In genomic region chr12:6312529-6313325, GRCh38 we compare ENCODE assay signal across 10 cellular contexts. TPM values are rescaled to one million over a fixed set of nuclear protein-coding genes. Genes with fewer than 3 reads are reported as not detected.
DNase-seq lines count a peak whose midpoint lies in the region; ATAC-seq and TF ChIP-seq lines count a peak whose summit lies in the region.
"Had no signal": no experiment of that assay in that cellular context is flagged by ENCODE, and none has a peak within 500 bp of the region (broad histone marks: within the 10 kb centered on the region; RNA-seq: fewer than 3 reads in every experiment).

No MANE protein-coding gene starts in this region.

- DNase-seq in DND-41, result no peak
- peak; percentile 87 for DNase-seq in LoVo (ENCODE audit: low spot score)
- peak; percentile 83 for DNase-seq in hepatocyte (ENCODE audit: low spot score)
- peak; percentile 61 to 80 for DNase-seq in upper lobe of left lung
- no peak for DNase-seq in NCI-H1105 treated with DMSO at 0.1 percent for 48 hours (lab: John Stamatoyannopoulos, UW)
- no peak for DNase-seq in OCI-M2 (lab: John Stamatoyannopoulos, UW; ENCODE audit: unreplicated experiment)
- DNase-seq in GM19238 (ENCODE audit: insufficient read length, low spot score), result no peak

- H3K79me2 ChIP-seq in DND-41 (ENCODE audit: insufficient read depth, low read length) (no peaks in the 10 kb centered on the region), hepatocyte (peaks cover 6% of the 10 kb centered on the region)

- H3K9ac ChIP-seq in DND-41 (ENCODE audit: low read depth, low read length), result no peak overlapping the region

- 74% methylated on average over 11 of the region's 11 CpGs for whole genome bisulfite sequencing in hepatocyte (ENCODE audit: low lambda C conversion rate, missing lambda C conversion rate)
- WGBS in upper lobe of left lung, 2 donors, result 68 to 73% methylated on average over 3 to 9 of the region's 11 CpGs

- H3K4me3 ChIP-seq in DND-41 (ENCODE audit: low read depth in 1 of 2, low read length in 2 of 2) (no peak overlapping the region), hepatocyte (no peak overlapping the region), upper lobe of left lung (no peak overlapping the region)
- H3K4me3 ChIP-seq: cardiac muscle cell had no signal

- 0 out of 3 replicates have a peak, but pooled peaks have one; percentile 23 for ATAC-seq in DND-41 (ENCODE audit: insufficient read depth, low read depth)
- peak; percentile 63 for ATAC-seq in GM19468 (IDR thresholded peaks at IDR 0.05; ENCODE audit: extremely low read depth, unreplicated experiment)
- peak; percentile 26 to 77 for ATAC-seq in upper lobe of left lung (ENCODE audit: low FRiP score in 2 of 2)

- H4K20me1 ChIP-seq in DND-41 (ENCODE audit: insufficient read depth, low read length) (no peaks in the 10 kb centered on the region), hepatocyte (ENCODE audit: insufficient read depth, poor library complexity, severe bottlenecking) (no peaks in the 10 kb centered on the region)

- H3K36me3 ChIP-seq in DND-41 (ENCODE audit: insufficient read depth, low read length), result no peaks in the 10 kb centered on the region
- H3K36me3 ChIP-seq in hepatocyte (replicated peaks; ENCODE audit: insufficient read depth, low read depth), result no peaks in the 10 kb centered on the region
- no peaks in the 10 kb centered on the region for H3K36me3 ChIP-seq in upper lobe of left lung
- H3K36me3 ChIP-seq: cardiac muscle cell had no signal

- H3K4me1 ChIP-seq in DND-41 (ENCODE audit: insufficient read depth, low read length) (no peaks in the 10 kb centered on the region), hepatocyte (ENCODE audit: insufficient read depth) (peaks cover 42% of the 10 kb centered on the region), upper lobe of left lung (peaks cover 15 to 32% (median 25%) of the 10 kb centered on the region in 4 donors)

- no peaks in the 10 kb centered on the region for H3K27me3 ChIP-seq in DND-41 (ENCODE audit: insufficient read depth, low read length, poor library complexity)
- H3K27me3 ChIP-seq in hepatocyte, result no peaks in the 10 kb centered on the region
- H3K27me3 ChIP-seq in upper lobe of left lung, result peaks cover 0 to 12% (median 5%) of the 10 kb centered on the region in 4 donors

- TF ChIP-seq EP300 in upper lobe of left lung (IDR thresholded peaks at IDR 0.05), result no peak

- TF ChIP-seq CTCF in DND-41 (IDR thresholded peaks at IDR 0.05; ENCODE audit: borderline replicate concordance, extremely low read depth, low read length, poor library complexity, severe bottlenecking) (no peak), hepatocyte (IDR thresholded peaks at IDR 0.05; ENCODE audit: poor library complexity) (no peak), upper lobe of left lung (IDR thresholded peaks at IDR 0.05) (no peak)

- no peak overlapping the region for H2AFZ ChIP-seq in DND-41 (ENCODE audit: low read depth, low read length)
- no peak overlapping the region for H2AFZ ChIP-seq in hepatocyte

- no peaks in the 10 kb centered on the region for H3K9me2 ChIP-seq in hepatocyte (replicated peaks; ENCODE audit: insufficient read depth)

- H3K4me2 ChIP-seq in DND-41 (ENCODE audit: insufficient read depth, low read length) (no peak overlapping the region), hepatocyte (peak overlapping the region; percentile 85)

- H3K9me3 ChIP-seq in DND-41 (ENCODE audit: insufficient read depth, low read length, severe bottlenecking), result no peaks in the 10 kb centered on the region
- H3K9me3 ChIP-seq in hepatocyte (ENCODE audit: low read depth), result no peaks in the 10 kb centered on the region
- H3K9me3 ChIP-seq in upper lobe of left lung, result no peaks in the 10 kb centered on the region

- TF ChIP-seq POLR2A in upper lobe of left lung (IDR thresholded peaks at IDR 0.05), result no peak

- no peak overlapping the region for H3K27ac ChIP-seq in DND-41 (ENCODE audit: low read length)
- peak overlapping the region; percentile 100 for H3K27ac ChIP-seq in hepatocyte
- peak overlapping the region; percentile 46 to 74 (median 59) for H3K27ac ChIP-seq in upper lobe of left lung
- H3K27ac ChIP-seq: cardiac muscle cell had no signal

RNA-seq across cellular contexts. Expression of gene PLEKHG6, which starts 2.2 kb away (rescaled TPM):
- total RNA-seq in hepatocyte (36.3 and 85.7 TPM in 2 replicates), upper lobe of left lung (1 to 10 TPM in 5 of 6 donors, not detected in 1; 1.1 to 4.8 (median 2.1) TPM)
- polyA plus RNA-seq in hepatocyte, result 43.6 and 52.2 TPM in 2 replicates
- total RNA-seq: HT1080 had no signal

RNA-seq across cellular contexts. Expression of gene TNFRSF1A, which starts 29.1 kb away (rescaled TPM):
- 110 and 147 TPM in 2 replicates for total RNA-seq in hepatocyte
- 168 and 188 TPM in 2 replicates for polyA plus RNA-seq in hepatocyte
- 100 to 1,000 TPM; 140 to 425 (median 202) TPM for total RNA-seq in upper lobe of left lung

Comparison
In these comparisons a context has a peak if more than half of its experiments do, and no peak if none do; other contexts are left out.
1. DNase-seq: peak in LoVo (single experiment), hepatocyte (single experiment) and upper lobe of left lung (2 of 2); none in DND-41 (single experiment), NCI-H1105 treated with DMSO at 0.1 percent for 48 hours (single experiment), OCI-M2 (single experiment) and GM19238 (single experiment).
2. Peak in every context shown above with its lines, with median percentiles within 50 percentile points of each other: ATAC-seq.